Comparison of ENCODE assay signal across 9 cellular contexts in genomic region chrX:86148594-86148993, GRCh38. TPM values are rescaled to one million over a fixed set of nuclear protein-coding genes. Genes with fewer than 3 reads are reported as not detected.
A peak's percentile ranks its signal among the peaks of the same experiment; 100 is the strongest.
DNase-seq lines count a peak whose midpoint lies in the region; ATAC-seq, FAIRE-seq and TF ChIP-seq lines count a peak whose summit lies in the region.
"Had no signal": no experiment of that assay in that cellular context is flagged by ENCODE, and none has a peak within 500 bp of the region (broad histone marks: within the 10 kb centered on the region; RNA-seq: fewer than 3 reads in every experiment).

No MANE protein-coding gene starts in this region.

- intact Hi-C loops in activated CD4-positive, alpha-beta T cell treated with anti-CD3 and anti-CD28 coated beads, Interleukin-2, amount 10 ng/mL, durations not matched to agents 24 days and 14 days (cut with micrococcal nuclease), result no loop called here
- intact Hi-C loops in kidney (cut with DNase I), result no loop called here
- intact Hi-C loops in testis (cut with DNase I; ENCODE audit: low total_unique reads), result no loop called here

- H3K36me3 Mint-ChIP-seq in activated CD4-positive, alpha-beta T cell treated with anti-CD3 and anti-CD28 coated beads, Interleukin-2, amount 10 ng/mL, durations not matched to agents 24 days and 14 days (ENCODE audit: low read depth), result no peaks in the 10 kb centered on the region
- no peaks in the 10 kb centered on the region for H3K36me3 Mint-ChIP-seq in activated T-helper 17 cell treated with anti-CD3 and anti-CD28 coated beads, Interleukin-2, amount 50 U/mL, for 72 hours (ENCODE audit: low read depth)

- no peaks in the 10 kb centered on the region for H3K9me3 Mint-ChIP-seq in activated CD4-positive, alpha-beta T cell treated with anti-CD3 and anti-CD28 coated beads, Interleukin-2, amount 10 ng/mL, durations not matched to agents 24 days and 14 days
- no peaks in the 10 kb centered on the region for H3K9me3 Mint-ChIP-seq in activated T-helper 17 cell treated with anti-CD3 and anti-CD28 coated beads, Interleukin-2, amount 50 U/mL, for 72 hours

- no peak for TF ChIP-seq POLR2A in testis (IDR thresholded peaks at IDR 0.05)

- no peak overlapping the region for H3K27ac ChIP-seq in kidney (ENCODE audit: low read depth in 2 of 2, low read length in 2 of 2)
- no peak overlapping the region for H3K27ac ChIP-seq in testis

- peak; percentile 14 for ATAC-seq in activated T-helper 17 cell treated with anti-CD3 and anti-CD28 coated beads, Interleukin-2, amount 50 U/mL, for 72 hours (replicated peaks)
- ATAC-seq in omental fat pad (ENCODE audit: low FRiP score), result no peak

- TF ChIP-seq CTCF in kidney (IDR thresholded peaks at IDR 0.05; ENCODE audit: borderline replicate concordance, extremely low read depth, insufficient read depth) (no peak), testis (IDR thresholded peaks at IDR 0.05) (no peak), omental fat pad (IDR thresholded peaks at IDR 0.05) (no peak)

- no peak for DNase-seq in activated CD4-positive, alpha-beta T cell treated with anti-CD3 and anti-CD28 coated beads, Interleukin-2, amount 10 ng/mL, durations not matched to agents 24 days and 14 days
- no peak for DNase-seq in activated CD4-positive, alpha-beta T cell treated with anti-CD3 and anti-CD28 coated beads for 4 hours
- DNase-seq in kidney, result no peak
- no peak for DNase-seq in testis
- DNase-seq in omental fat pad (ENCODE audit: low spot score), result no peak
- no peak for DNase-seq in activated gamma-delta T cell treated with Interleukin-2 at 50 U/mL for 16 hours
- no peak for DNase-seq in SW 1271 (lab: John Stamatoyannopoulos, UW)

- no peaks in the 10 kb centered on the region for H3K27me3 ChIP-seq in testis

- 5% methylated on average over 6 of the region's 23 CpGs; no CpG with 5 or more reads in 1 of the 2 donors for WGBS in testis, 2 donors

- no peaks in the 10 kb centered on the region for H3K9me3 ChIP-seq in kidney (ENCODE audit: control insufficient read depth in 1 of 2, low read length in 2 of 2)
- H3K9me3 ChIP-seq in testis, result no peaks in the 10 kb centered on the region

- H3K27ac Mint-ChIP-seq in activated CD4-positive, alpha-beta T cell treated with anti-CD3 and anti-CD28 coated beads, Interleukin-2, amount 10 ng/mL, durations not matched to agents 24 days and 14 days, result no peak overlapping the region
- H3K27ac Mint-ChIP-seq in activated T-helper 17 cell treated with anti-CD3 and anti-CD28 coated beads, Interleukin-2, amount 50 U/mL, for 72 hours, result no peak overlapping the region

- peak overlapping the region; percentile 55 to 61 for H3K4me3 ChIP-seq in kidney (ENCODE audit: low read length in 2 of 2)
- peak overlapping the region; percentile 18 to 51 for H3K4me3 ChIP-seq in testis

- H3K36me3 ChIP-seq in kidney (ENCODE audit: control insufficient read depth in 1 of 2, insufficient read depth in 2 of 2, low read length in 2 of 2) (no peaks in the 10 kb centered on the region), testis (ENCODE audit: low read depth, missing control alignments) (no peaks in the 10 kb centered on the region)

- no peak overlapping the region for H3K9ac ChIP-seq in kidney (ENCODE audit: low read length in 2 of 2)

- H3K4me3 Mint-ChIP-seq in activated CD4-positive, alpha-beta T cell treated with anti-CD3 and anti-CD28 coated beads, Interleukin-2, amount 10 ng/mL, durations not matched to agents 24 days and 14 days, result peak overlapping the region; percentile 78
- H3K4me3 Mint-ChIP-seq in activated T-helper 17 cell treated with anti-CD3 and anti-CD28 coated beads, Interleukin-2, amount 50 U/mL, for 72 hours, result peak overlapping the region; percentile 68

- H3K4me1 Mint-ChIP-seq in activated CD4-positive, alpha-beta T cell treated with anti-CD3 and anti-CD28 coated beads, Interleukin-2, amount 10 ng/mL, durations not matched to agents 24 days and 14 days, result no peaks in the 10 kb centered on the region
- H3K4me1 Mint-ChIP-seq in activated T-helper 17 cell treated with anti-CD3 and anti-CD28 coated beads, Interleukin-2, amount 50 U/mL, for 72 hours, result peaks cover 8% of the 10 kb centered on the region

- H3K4me1 ChIP-seq in kidney (ENCODE audit: control insufficient read depth in 1 of 2, insufficient read depth in 1 of 2, low read depth in 1 of 2, low read length in 2 of 2) (no peaks in the 10 kb centered on the region), testis (no peaks in the 10 kb centered on the region)

- peaks cover 24% of the 10 kb centered on the region for H3K27me3 Mint-ChIP-seq in activated CD4-positive, alpha-beta T cell treated with anti-CD3 and anti-CD28 coated beads, Interleukin-2, amount 10 ng/mL, durations not matched to agents 24 days and 14 days
- H3K27me3 Mint-ChIP-seq in activated T-helper 17 cell treated with anti-CD3 and anti-CD28 coated beads, Interleukin-2, amount 50 U/mL, for 72 hours, result peaks cover 27% of the 10 kb centered on the region

- no peak for FAIRE-seq in kidney (lab: Jason Lieb, UNC)

RNA-seq across cellular contexts. Expression of gene DACH2, which starts 0.3 kb away (rescaled TPM):
- not detected in 2 replicates for total RNA-seq in activated CD4-positive, alpha-beta T cell treated with anti-CD3 and anti-CD28 coated beads, Interleukin-2, amount 10 ng/mL, durations not matched to agents 24 days and 14 days
- total RNA-seq in activated T-helper 17 cell treated with anti-CD3 and anti-CD28 coated beads, Interleukin-2, amount 50 U/mL, for 72 hours, result not detected
- 0.47 TPM for total RNA-seq in kidney
- 1.1 TPM for polyA plus RNA-seq in kidney (ENCODE audit: insufficient read depth, low read depth, low replicate concordance)
- total RNA-seq in testis, result under 1 TPM; 0.55 to 0.62 TPM
- polyA plus RNA-seq in testis (ENCODE audit: insufficient read depth, low read depth, low replicate concordance), result 0.22 TPM
- not detected for total RNA-seq in omental fat pad
- total RNA-seq: SK-MEL-5 had no signal
